In the genomic region with DNA sequence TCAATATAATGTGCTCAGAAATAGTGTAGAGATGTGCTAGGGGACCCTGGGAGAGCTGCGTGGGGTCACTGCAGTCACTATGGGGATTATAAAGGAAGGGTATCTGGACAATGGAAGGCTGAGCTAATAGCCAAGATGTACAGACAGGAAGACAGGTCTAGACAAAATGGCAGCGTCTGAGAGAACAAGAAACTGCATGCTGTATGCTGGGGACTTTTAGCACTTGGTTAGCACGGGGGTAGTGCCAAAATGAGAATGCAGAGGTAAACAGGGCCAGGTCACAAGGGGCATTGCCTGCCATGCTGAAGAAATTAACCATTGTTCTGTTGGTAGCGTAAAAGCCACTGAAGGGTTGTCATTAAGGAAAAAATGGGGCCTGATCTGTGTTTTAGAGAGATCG, we compare ENCODE assay signal across 20 cellular contexts.
"Had no signal": no experiment of that assay in that cellular context is flagged by ENCODE, and none has a peak within 500 bp of the region (broad histone marks: within the 10 kb centered on the region; RNA-seq: fewer than 3 reads in every experiment).

No MANE protein-coding gene starts in this region.

- H3K36me3 ChIP-seq: colonic mucosa, tibial nerve, uterus had no signal

- H3K27ac ChIP-seq: colonic mucosa, uterus had no signal

- H3K4me1 Mint-ChIP-seq: activated B cell treated with CpG ODN at 0.5 μM for 24 hours; activated CD4-positive, alpha-beta T cell treated with anti-CD3 and anti-CD28 coated beads, Interleukin-2, amount 10 ng/mL, durations not matched to agents 24 days and 14 days had no signal

- H3K9me3 Mint-ChIP-seq: activated B cell treated with CpG ODN at 0.5 μM for 24 hours; activated CD4-positive, alpha-beta T cell treated with anti-CD3 and anti-CD28 coated beads, Interleukin-2, amount 10 ng/mL, durations not matched to agents 24 days and 14 days; T-helper 2 cell treated with Interferon-gamma antibody and Interleukin-4, amounts not matched to agents 5 μg/mL and 100 μg/mL, for 36 hours had no signal

- H3K36me3 Mint-ChIP-seq: activated naive CD8-positive, alpha-beta T cell had no signal

- H3K27me3 ChIP-seq: colonic mucosa, tibial nerve, uterus had no signal

- H3K27ac Mint-ChIP-seq: activated B cell treated with CpG ODN at 0.5 μM for 24 hours; activated CD4-positive, alpha-beta T cell treated with anti-CD3 and anti-CD28 coated beads, Interleukin-2, amount 10 ng/mL, durations not matched to agents 24 days and 14 days; activated CD8-positive, alpha-beta T cell treated with anti-CD3 and anti-CD28 coated beads, Interleukin-2, amount 10 ng/mL, durations not matched to agents 7 days and 5 days; activated naive CD8-positive, alpha-beta T cell; T-helper 2 cell treated with Interferon-gamma antibody and Interleukin-4, amounts not matched to agents 5 μg/mL and 100 μg/mL, for 36 hours had no signal

- DNase-seq: activated B cell treated with CpG ODN at 0.5 μM for 24 hours; activated CD4-positive, alpha-beta T cell treated with anti-CD3 and anti-CD28 coated beads, Interleukin-2, amount 10 ng/mL, durations not matched to agents 24 days and 14 days; activated CD8-positive, alpha-beta memory T cell treated with anti-CD3 and anti-CD28 coated beads, Interleukin-2, amount 50 U/mL, for 48 hours; activated CD8-positive, alpha-beta T cell treated with anti-CD3 and anti-CD28 coated beads, Interleukin-2, amount 10 ng/mL, durations not matched to agents 7 days and 5 days; activated gamma-delta T cell treated with Interleukin-2 at 50 U/mL for 16 hours; amniotic stem cell; caudate nucleus; colonic mucosa; glutamatergic neuron; midbrain; posterior cingulate gyrus; retina; stimulated activated CD4-positive, alpha-beta T cell treated with anti-CD3 and anti-CD28 coated beads, Interleukin-15, amount 100 ng/mL, for 24 hours; stimulated activated CD4-positive, alpha-beta T cell treated with anti-CD3 and anti-CD28 coated beads, Interleukin-4, amount 100 ng/mL, for 1 hour; stimulated activated naive CD4-positive, alpha-beta T cell treated with Interleukin-2 at 50 U/mL for 16 hours; substantia nigra; uterus had no signal

- H3K9me3 ChIP-seq: colonic mucosa, tibial nerve, uterus had no signal

- H3K4me3 ChIP-seq: colonic mucosa, tibial nerve, uterus had no signal

- H3K27me3 Mint-ChIP-seq: activated B cell treated with CpG ODN at 0.5 μM for 24 hours; activated CD4-positive, alpha-beta T cell treated with anti-CD3 and anti-CD28 coated beads, Interleukin-2, amount 10 ng/mL, durations not matched to agents 24 days and 14 days; activated naive CD8-positive, alpha-beta T cell had no signal

- H3K4me3 Mint-ChIP-seq: activated B cell treated with CpG ODN at 0.5 μM for 24 hours; activated CD4-positive, alpha-beta T cell treated with anti-CD3 and anti-CD28 coated beads, Interleukin-2, amount 10 ng/mL, durations not matched to agents 24 days and 14 days; activated CD8-positive, alpha-beta T cell treated with anti-CD3 and anti-CD28 coated beads, Interleukin-2, amount 10 ng/mL, durations not matched to agents 7 days and 5 days; activated naive CD8-positive, alpha-beta T cell; T-helper 2 cell treated with Interferon-gamma antibody and Interleukin-4, amounts not matched to agents 5 μg/mL and 100 μg/mL, for 36 hours had no signal

- H3K4me1 ChIP-seq: colonic mucosa, uterus had no signal

- ATAC-seq: activated CD8-positive, alpha-beta T cell treated with anti-CD3 and anti-CD28 coated beads, Interleukin-2, amount 10 ng/mL, durations not matched to agents 7 days and 5 days had no signal
